Comparison of ENCODE assay signal across 10 cellular contexts in genomic region chr12:116532428-116532827, GRCh38. TPM values are rescaled to one million over a fixed set of nuclear protein-coding genes. Genes with fewer than 3 reads are reported as not detected.
DNase-seq lines count a peak whose midpoint lies in the region; ATAC-seq and TF ChIP-seq lines count a peak whose summit lies in the region.
"Had no signal": no experiment of that assay in that cellular context is flagged by ENCODE, and none has a peak within 500 bp of the region (broad histone marks: within the 10 kb centered on the region; RNA-seq: fewer than 3 reads in every experiment).

No MANE protein-coding gene starts in this region.

- BruUV-seq in OCI-LY7 (replicated peaks; lab: Mats Ljungman, UMichigan) = no TSS peak

- peaks cover 15% of the 10 kb centered on the region for H3K4me1 Mint-ChIP-seq in T-helper 2 cell treated with Interferon-gamma antibody and Interleukin-4, amounts not matched to agents 5 μg/mL and 100 μg/mL, for 36 hours (ENCODE audit: low read depth)
- H3K4me1 Mint-ChIP-seq in effector memory CD8-positive, alpha-beta T cell (ENCODE audit: low read depth in 2 of 2) = peaks cover 19 to 26% of the 10 kb centered on the region in 2 donors

- H3K27me3 ChIP-seq in SJCRH30 (0 out of 2 replicates have a peak, but pooled peaks cover 6% of the 10 kb centered on the region), gastroesophageal sphincter (no peaks in the 10 kb centered on the region)
- H3K27me3 ChIP-seq: ascending aorta had no signal

- H3K9me3 ChIP-seq in OCI-LY7 (ENCODE audit: low read length) (no peaks in the 10 kb centered on the region), SJCRH30 (replicated peaks) (no peaks in the 10 kb centered on the region), gastroesophageal sphincter (no peaks in the 10 kb centered on the region)
- H3K9me3 ChIP-seq: ascending aorta had no signal

- WGBS in gastroesophageal sphincter (ENCODE audit: low coverage in 1 of 2), 2 donors = 72 to 100% methylated on average over 1 to 4 of the region's 4 CpGs

- no peak for TF ChIP-seq POLR2A in gastroesophageal sphincter (IDR thresholded peaks at IDR 0.05)

- TF ChIP-seq EP300 in gastroesophageal sphincter (IDR thresholded peaks at IDR 0.05) = no peak

- no peak overlapping the region for H2AFZ ChIP-seq in OCI-LY7 (ENCODE audit: low read length)

- H3K4me2 ChIP-seq in OCI-LY7 (ENCODE audit: low read length) = peak overlapping the region; percentile 84; the same call in 1 of the 2 replicates

- H3K9me3 Mint-ChIP-seq in T-helper 2 cell treated with Interferon-gamma antibody and Interleukin-4, amounts not matched to agents 5 μg/mL and 100 μg/mL, for 36 hours = no peaks in the 10 kb centered on the region
- no peaks in the 10 kb centered on the region for H3K9me3 Mint-ChIP-seq in effector memory CD8-positive, alpha-beta T cell

- H3K36me3 ChIP-seq in OCI-LY7 (ENCODE audit: insufficient read depth, low read length) (no peaks in the 10 kb centered on the region), SJCRH30 (no peaks in the 10 kb centered on the region), gastroesophageal sphincter (no peaks in the 10 kb centered on the region)
- H3K36me3 ChIP-seq: ascending aorta had no signal

- DNase-seq in T-helper 2 cell treated with Interferon-gamma antibody and Interleukin-4, amounts not matched to agents 5 μg/mL and 100 μg/mL, for 36 hours (ENCODE audit: low spot score) = no peak
- DNase-seq in T-helper 2 cell = no peak
- DNase-seq in OCI-LY7 (ENCODE audit: low spot score) = peak; percentile 9
- no peak for DNase-seq in effector memory CD8-positive, alpha-beta T cell
- no peak for DNase-seq in retinal pigment epithelial cell (ENCODE audit: low read depth)
- no peak for DNase-seq in SJCRH30
- DNase-seq in kidney tubule cell (ENCODE audit: low spot score) = no peak
- DNase-seq: NCI-H524 treated with DMSO at 0.1 percent for 48 hours had no signal

- peaks cover 20% of the 10 kb centered on the region for H3K27me3 Mint-ChIP-seq in T-helper 2 cell treated with Interferon-gamma antibody and Interleukin-4, amounts not matched to agents 5 μg/mL and 100 μg/mL, for 36 hours (ENCODE audit: low read depth)
- H3K27me3 Mint-ChIP-seq in effector memory CD8-positive, alpha-beta T cell = peaks cover 28 to 34% of the 10 kb centered on the region in 2 donors

- intact Hi-C loops in OCI-LY7 (cut with micrococcal nuclease; ENCODE audit: unreplicated experiment) = no loop called here

- ATAC-seq in effector memory CD8-positive, alpha-beta T cell (replicated peaks) = no peak
- no peak for ATAC-seq in gastroesophageal sphincter

- H3K79me2 ChIP-seq in OCI-LY7 (ENCODE audit: insufficient read depth, low read depth, low read length) = no peaks in the 10 kb centered on the region

- H3K36me3 Mint-ChIP-seq in T-helper 2 cell treated with Interferon-gamma antibody and Interleukin-4, amounts not matched to agents 5 μg/mL and 100 μg/mL, for 36 hours (ENCODE audit: low read depth) = no peaks in the 10 kb centered on the region
- no peaks in the 10 kb centered on the region for H3K36me3 Mint-ChIP-seq in effector memory CD8-positive, alpha-beta T cell (ENCODE audit: insufficient read depth)

- H4K20me1 ChIP-seq in OCI-LY7 (ENCODE audit: insufficient read depth, low read length) = no peaks in the 10 kb centered on the region

- POLR2A ChIA-PET in OCI-LY7 (lab: Charles Lee) = interaction anchor here (0.7 kb wide), 2 partner anchors 268 to 565 kb away, joined by 5 to 6 read pairs; no protein-coding TSS in a partner anchor

- H3K27ac ChIP-seq in OCI-LY7 (ENCODE audit: low read depth, low read length, poor library complexity, severe bottlenecking) (no peak overlapping the region), SJCRH30 (no peak overlapping the region), gastroesophageal sphincter (peak overlapping the region in 1 of 4 donors; percentile 88)

- no peaks in the 10 kb centered on the region for H3K9me2 ChIP-seq in OCI-LY7 (ENCODE audit: insufficient read depth, low read length)

- H3K4me3 ChIP-seq in OCI-LY7 (ENCODE audit: low read depth, low read length, poor library complexity, severe bottlenecking) (no peak overlapping the region), retinal pigment epithelial cell (ENCODE audit: low read length) (no peak overlapping the region), SJCRH30 (no peak overlapping the region), gastroesophageal sphincter (no peak overlapping the region)

- peak; percentile 43 for TF ChIP-seq CTCF in OCI-LY7 (conservative IDR thresholded peaks at IDR 0.05; ENCODE audit: low read length)
- TF ChIP-seq CTCF in retinal pigment epithelial cell (conservative IDR thresholded peaks at IDR 0.05; ENCODE audit: low read depth, low read length) = peak; percentile 1
- no peak for TF ChIP-seq CTCF in gastroesophageal sphincter (IDR thresholded peaks at IDR 0.05)

- H3K27ac Mint-ChIP-seq in T-helper 2 cell treated with Interferon-gamma antibody and Interleukin-4, amounts not matched to agents 5 μg/mL and 100 μg/mL, for 36 hours = no peak overlapping the region
- H3K27ac Mint-ChIP-seq in effector memory CD8-positive, alpha-beta T cell = no peak overlapping the region

- H3K4me1 ChIP-seq in OCI-LY7 (ENCODE audit: insufficient read depth, low read length, poor library complexity, severe bottlenecking) (peaks cover 12% of the 10 kb centered on the region), SJCRH30 (0 out of 2 replicates have a peak, but pooled peaks cover 3% of the 10 kb centered on the region), gastroesophageal sphincter (peaks cover 0 to 54% (median 17%) of the 10 kb centered on the region in 3 donors)

- H3K4me3 Mint-ChIP-seq in T-helper 2 cell treated with Interferon-gamma antibody and Interleukin-4, amounts not matched to agents 5 μg/mL and 100 μg/mL, for 36 hours = peak overlapping the region; percentile 90
- H3K4me3 Mint-ChIP-seq in effector memory CD8-positive, alpha-beta T cell = peak overlapping the region; percentile 91 to 95

- CTCF ChIA-PET in OCI-LY7 (lab: Charles Lee; ENCODE audit: unreplicated experiment) = no interaction called here

RNA-seq across cellular contexts. Expression of gene MAP1LC3B2, which starts 26.8 kb away (rescaled TPM):
- not detected in 2 replicates for total RNA-seq in OCI-LY7 (2014; rRNA removed; shearing (Covaris generic))
- total RNA-seq in OCI-LY7 (2022) (not detected in 2 replicates), gastroesophageal sphincter (1 to 10 TPM in 3 of 4 donors, not detected in 1; 1.1 to 1.8 (median 1.8) TPM)
- total RNA-seq in SJCRH30 (2014; rRNA removed; shearing (Covaris generic)) = not detected in 2 replicates
- total RNA-seq: ascending aorta had no signal

Comparison
In these comparisons a context has a peak if more than half of its experiments do, and no peak if none do; other contexts are left out.
1. CTCF ChIP-seq: peak in OCI-LY7 (single experiment) and retinal pigment epithelial cell (single experiment); none in gastroesophageal sphincter (0 of 4).